In the genomic region with DNA sequence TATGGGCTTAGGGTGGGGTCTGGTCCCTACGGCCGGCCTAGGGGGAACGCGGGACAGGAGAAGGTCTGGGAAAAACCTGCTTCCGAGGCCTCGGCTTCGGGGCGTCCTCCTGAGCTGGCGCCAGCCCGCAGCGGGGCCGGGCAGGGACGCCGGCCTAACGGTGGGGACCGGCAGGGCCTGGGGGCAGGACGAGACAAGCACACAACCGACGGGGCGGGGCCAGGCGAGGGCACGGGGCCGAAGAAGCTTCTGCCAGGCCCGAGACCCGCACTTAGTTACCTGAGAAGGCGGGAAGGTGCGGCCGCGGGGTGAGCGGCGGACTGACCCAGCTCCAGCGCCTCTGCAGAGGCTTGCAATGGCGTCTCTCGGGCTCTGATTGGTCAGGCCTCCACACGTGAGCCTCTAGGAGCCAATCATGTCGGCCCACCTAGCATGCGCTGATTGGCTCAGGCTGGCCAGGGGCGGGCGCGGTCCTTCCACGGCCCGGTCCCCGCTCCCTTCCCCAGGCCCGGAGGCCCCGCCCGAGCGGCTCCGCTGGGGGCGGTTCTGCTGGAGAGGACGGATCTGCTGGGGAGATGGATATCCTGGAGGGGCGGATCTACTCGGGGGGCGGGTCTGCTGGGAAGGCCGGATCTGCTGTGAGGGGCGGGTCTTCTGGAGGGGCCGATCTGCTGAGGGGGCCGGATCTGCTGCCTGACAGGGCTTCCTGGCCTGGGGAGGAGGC, we compare ENCODE assay signal across 8 cellular contexts. TPM values are rescaled to one million over a fixed set of nuclear protein-coding genes. Genes with fewer than 3 reads are reported as not detected.
A peak's percentile ranks its signal among the peaks of the same experiment; 100 is the strongest.
DNase-seq lines count a peak whose midpoint lies in the region; ATAC-seq and TF ChIP-seq lines count a peak whose summit lies in the region.

No MANE protein-coding gene starts in this region.

- H3K4me1 ChIP-seq in Loucy (ENCODE audit: insufficient read depth, low read length, poor library complexity, severe bottlenecking) (peaks cover 37% of the 10 kb centered on the region), RWPE2 (ENCODE audit: insufficient read depth, poor library complexity, severe bottlenecking) (peaks cover 9% of the 10 kb centered on the region)

- peaks cover 48% of the 10 kb centered on the region for H3K79me2 ChIP-seq in Loucy (ENCODE audit: insufficient read depth, low read length)

- no peaks in the 10 kb centered on the region for H3K9me3 Mint-ChIP-seq in naive thymus-derived CD8-positive, alpha-beta T cell
- H3K9me3 Mint-ChIP-seq in stimulated activated naive B cell treated with anti-CD40 and anti-IgM and Interleukin-4, amounts not matched to agents 10 μg/mL and 1 μg/mL and 100 μg/mL, for 72 hours, result no peaks in the 10 kb centered on the region

- H3K27ac Mint-ChIP-seq in naive thymus-derived CD8-positive, alpha-beta T cell, result peak overlapping the region; percentile 88 to 98 (median 95)
- H3K27ac Mint-ChIP-seq in stimulated activated naive B cell treated with anti-CD40 and anti-IgM and Interleukin-4, amounts not matched to agents 10 μg/mL and 1 μg/mL and 100 μg/mL, for 72 hours, result peak overlapping the region; percentile 94

- peak overlapping the region; percentile 79 for H3K27ac ChIP-seq in RWPE2 (ENCODE audit: poor library complexity, severe bottlenecking)

- H3K36me3 ChIP-seq in H7 (replicated peaks; ENCODE audit: control insufficient read depth, insufficient read depth, low read length), result peaks cover 11% of the 10 kb centered on the region
- peaks cover 2% of the 10 kb centered on the region; the same call in 1 of the 2 replicates for H3K36me3 ChIP-seq in Loucy (ENCODE audit: insufficient read depth, low read length)
- peaks cover 49% of the 10 kb centered on the region for H3K36me3 ChIP-seq in RWPE2 (ENCODE audit: low read depth)

- H3K27me3 ChIP-seq in H7 (ENCODE audit: control insufficient read depth, insufficient read depth, low read length), result peaks cover 26% of the 10 kb centered on the region
- H3K27me3 ChIP-seq in Loucy (ENCODE audit: insufficient read depth, low read length, poor library complexity, severe bottlenecking), result peaks cover 11% of the 10 kb centered on the region
- peaks cover 10% of the 10 kb centered on the region for H3K27me3 ChIP-seq in RWPE2 (ENCODE audit: insufficient read depth, poor library complexity, severe bottlenecking)

- no peaks in the 10 kb centered on the region for H3K9me3 ChIP-seq in Loucy (ENCODE audit: insufficient read depth, low read depth, low read length)
- no peaks in the 10 kb centered on the region for H3K9me3 ChIP-seq in RWPE2 (ENCODE audit: severe bottlenecking)

- H3K4me2 ChIP-seq in Loucy (ENCODE audit: low read depth, low read length, poor library complexity, severe bottlenecking), result peak overlapping the region; percentile 94

- H3K9ac ChIP-seq in Loucy (ENCODE audit: low read depth, low read length, poor library complexity, severe bottlenecking), result peak overlapping the region; percentile 100

- H3K27me3 Mint-ChIP-seq in naive thymus-derived CD8-positive, alpha-beta T cell, result peaks cover 7 to 24% (median 14%) of the 10 kb centered on the region in 5 donors
- H3K27me3 Mint-ChIP-seq in stimulated activated naive B cell treated with anti-CD40 and anti-IgM and Interleukin-4, amounts not matched to agents 10 μg/mL and 1 μg/mL and 100 μg/mL, for 72 hours, result peaks cover 23 to 27% of the 10 kb centered on the region in 2 donors

- peak; percentile 93 for ATAC-seq in RWPE2 (ENCODE audit: low read depth)
- peak; percentile 93 to 95 for ATAC-seq in naive thymus-derived CD8-positive, alpha-beta T cell
- ATAC-seq in stimulated activated naive B cell treated with anti-CD40 and anti-IgM and Interleukin-4, amounts not matched to agents 10 μg/mL and 1 μg/mL and 100 μg/mL, for 72 hours (replicated peaks), result peak; percentile 96 to 97

- peak overlapping the region; percentile 99 for H3K4me3 ChIP-seq in H7 (ENCODE audit: insufficient read depth, low read depth, low read length)
- peak overlapping the region; percentile 100 for H3K4me3 ChIP-seq in Loucy (ENCODE audit: low read length, poor library complexity, severe bottlenecking)
- H3K4me3 ChIP-seq in RWPE2 (ENCODE audit: severe bottlenecking), result peak overlapping the region; percentile 93

- H2AFZ ChIP-seq in Loucy (ENCODE audit: low read length), result peak overlapping the region; percentile 66

- peak overlapping the region; percentile 84 to 96 (median 92) for H3K4me3 Mint-ChIP-seq in naive thymus-derived CD8-positive, alpha-beta T cell
- peak overlapping the region; percentile 84 to 87 for H3K4me3 Mint-ChIP-seq in stimulated activated naive B cell treated with anti-CD40 and anti-IgM and Interleukin-4, amounts not matched to agents 10 μg/mL and 1 μg/mL and 100 μg/mL, for 72 hours

- 0 out of 2 replicates have a peak, but pooled peaks cover 2% of the 10 kb centered on the region for H3F3A ChIP-seq in Loucy (ENCODE audit: low read depth)

- POLR2A ChIA-PET in naive thymus-derived CD8-positive, alpha-beta T cell (lab: Charles Lee), result interaction anchor here (0.9 to 2.7 kb wide), 9 partner anchors 10 to 228 kb away, joined by 3 to 20 read pairs (median 4); a partner anchor contains a TSS

- H4K20me1 ChIP-seq in Loucy (ENCODE audit: insufficient read depth, low read length, poor library complexity, severe bottlenecking), result peaks cover 33% of the 10 kb centered on the region

- H3K36me3 Mint-ChIP-seq in naive thymus-derived CD8-positive, alpha-beta T cell, result peaks cover 4 to 34% (median 7%) of the 10 kb centered on the region in 3 donors
- peaks cover 33 to 37% of the 10 kb centered on the region in 2 donors for H3K36me3 Mint-ChIP-seq in stimulated activated naive B cell treated with anti-CD40 and anti-IgM and Interleukin-4, amounts not matched to agents 10 μg/mL and 1 μg/mL and 100 μg/mL, for 72 hours

- peak; percentile 98 for DNase-seq in ELR (ENCODE audit: low read depth)
- DNase-seq in H7, result peak; percentile 100
- peak; percentile 99 for DNase-seq in RWPE2 (ENCODE audit: low spot score)
- DNase-seq in activated effector memory CD4-positive, alpha-beta T cell treated with Interleukin-2 at 50 U/mL for 16 hours, result peak; percentile 100
- DNase-seq in fibroblast of peridontal ligament (ENCODE audit: extremely low read depth), result peak; percentile 98
- DNase-seq in naive thymus-derived CD8-positive, alpha-beta T cell, result peak; percentile 95 to 100 (median 98)
- DNase-seq in stimulated activated naive B cell treated with anti-CD40 and anti-IgM and Interleukin-4, amounts not matched to agents 10 μg/mL and 1 μg/mL and 100 μg/mL, for 72 hours, result peak; percentile 99

- H3K9me2 ChIP-seq in Loucy (replicated peaks; ENCODE audit: low read depth, low read length), result no peaks in the 10 kb centered on the region

- peaks cover 15 to 64% (median 58%) of the 10 kb centered on the region in 4 donors for H3K4me1 Mint-ChIP-seq in naive thymus-derived CD8-positive, alpha-beta T cell
- H3K4me1 Mint-ChIP-seq in stimulated activated naive B cell treated with anti-CD40 and anti-IgM and Interleukin-4, amounts not matched to agents 10 μg/mL and 1 μg/mL and 100 μg/mL, for 72 hours, result peaks cover 39 to 63% of the 10 kb centered on the region in 2 donors

- TF ChIP-seq CTCF in Loucy (conservative IDR thresholded peaks at IDR 0.05; ENCODE audit: low read length), result no peak
- no peak for TF ChIP-seq CTCF in RWPE2 (IDR thresholded peaks at IDR 0.05; ENCODE audit: poor library complexity, severe bottlenecking)

RNA-seq across cellular contexts. Expression of a gene that starts 44.3 kb away (rescaled TPM):
- total RNA-seq in H7 (2014; rRNA removed; shearing (Covaris generic)), result 0.15 and 0.62 TPM in 2 replicates
- total RNA-seq in naive thymus-derived CD8-positive, alpha-beta T cell, result under 1 TPM in 1 of 2 experiments, not detected in 1; 0.29 TPM
- polyA plus RNA-seq in naive thymus-derived CD8-positive, alpha-beta T cell, result not detected

Comparison
In these comparisons a context has a peak if more than half of its experiments do, and no peak if none do; other contexts are left out.
1. Peak in every context shown above with its lines: DNase-seq, ATAC-seq, H3K4me3 ChIP-seq and H3K27ac ChIP-seq.